8 cellular contexts compared by ENCODE assay signal in genomic region chr15:46312133-46312740, GRCh38.
A peak's percentile ranks its signal among the peaks of the same experiment; 100 is the strongest.
DNase-seq lines count a peak whose midpoint lies in the region; ATAC-seq lines count a peak whose summit lies in the region.

No MANE protein-coding gene starts in this region.

- POLR2A ChIA-PET in T-cell (lab: Charles Lee): no interaction called here

- no peaks in the 10 kb centered on the region for H3K36me3 Mint-ChIP-seq in T-cell

- no peak overlapping the region for H3K27ac Mint-ChIP-seq in T-cell

- no peaks in the 10 kb centered on the region for H3K4me1 Mint-ChIP-seq in T-cell

- H3K4me3 Mint-ChIP-seq in T-cell: no peak overlapping the region

- H3K27me3 Mint-ChIP-seq in T-cell: no peaks in the 10 kb centered on the region

- ATAC-seq in HG02763 (IDR thresholded peaks at IDR 0.05; ENCODE audit: unreplicated experiment) (peak; percentile 94), T-cell (replicated peaks in 1 of 4) (peak; percentile 37 to 56 (median 48))

- CTCF ChIA-PET in T-cell (lab: Charles Lee): interaction anchor here (0.6 to 0.9 kb wide), 3 partner anchors 9 to 812 kb away, joined by 3 to 7 read pairs (median 3); no protein-coding TSS in a partner anchor

- H3K9me3 Mint-ChIP-seq in T-cell: no peaks in the 10 kb centered on the region

- DNase-seq in activated gamma-delta T cell treated with Interleukin-2 at 50 U/mL for 16 hours (peak; percentile 25), activated gamma-delta T cell (lab: John Stamatoyannopoulos, UW) (no peak), NCI-H1417 (lab: John Stamatoyannopoulos, UW) (peak; percentile 59 to 87 (median 71)), T-cell (peak in 26 of 34 experiments; percentile 3 to 41 (median 25)), astrocyte of the hippocampus (ENCODE audit: low read depth, low spot score) (peak; percentile 76), iPS DF 4.7 (ENCODE audit: extremely low read depth, low spot score) (peak; percentile 69), smooth muscle cell of the brain vasculature (ENCODE audit: low read depth, low spot score) (peak; percentile 2)
